ENCODE assay signal across 1 cellular context in genomic region chrX:24024819-24025740, GRCh38.
TF ChIP-seq lines count a peak whose summit lies in the region.

No MANE protein-coding gene starts in this region.

TF ChIP-seq in HepG2, 621 proteins besides CTCF, POLR2A, EP300 and RAD21 (continued from another document):
- TF ChIP-seq ZNF687 (CRISPR knock-in tag; IDR thresholded peaks at IDR 0.05) = peak; percentile 30; the same call in 1 of the 2 replicates
